In the genomic region with DNA sequence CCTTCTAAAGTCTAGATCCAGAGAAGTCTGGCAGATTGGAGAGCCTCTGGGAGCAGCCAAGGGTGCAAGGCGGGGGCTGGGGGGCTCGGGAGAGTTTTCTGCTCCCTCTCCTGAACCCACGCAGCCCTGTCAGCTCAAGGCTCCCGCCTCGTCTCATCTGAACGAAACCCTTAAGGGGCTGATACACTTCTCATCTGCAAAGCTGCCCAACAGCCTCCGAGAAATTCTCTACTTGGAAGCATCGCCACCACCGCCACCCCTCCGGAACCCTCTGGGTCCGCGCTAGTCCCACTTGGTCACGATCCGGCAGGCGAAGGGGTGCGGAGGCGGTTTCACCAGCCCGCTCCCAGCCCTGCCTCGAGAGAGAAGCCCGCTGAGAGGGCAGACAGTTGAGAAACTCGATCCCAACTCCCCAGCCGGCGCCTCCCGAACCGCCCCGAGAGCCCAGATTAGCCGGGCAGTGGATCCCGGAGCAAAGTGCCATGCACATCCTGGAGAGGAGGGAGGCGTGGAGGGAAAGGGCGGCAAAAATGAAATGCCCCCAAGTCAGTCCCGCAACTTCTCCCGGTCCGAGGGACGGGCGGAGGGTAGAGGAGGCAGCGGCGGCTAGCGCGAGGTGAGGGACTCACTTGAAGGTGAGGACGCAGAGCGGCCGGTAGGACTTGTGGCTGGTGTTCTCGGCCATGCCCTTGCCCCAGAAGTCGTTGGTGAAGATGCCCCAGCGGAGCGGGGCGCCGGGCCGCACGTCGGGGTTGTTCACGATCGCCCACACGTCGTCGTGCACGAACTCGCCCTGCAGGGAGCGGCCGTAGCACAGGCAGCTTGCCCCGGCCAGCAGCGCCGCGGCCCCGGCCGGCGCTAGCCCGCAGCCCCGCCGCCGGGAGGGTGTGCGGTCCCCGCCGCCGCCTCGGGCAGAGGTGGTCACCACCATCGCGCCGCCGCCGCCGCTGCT, we compare ENCODE assay signal across 8 cellular contexts. TPM values are rescaled to one million over a fixed set of nuclear protein-coding genes. Genes with fewer than 3 reads are reported as not detected.
DNase-seq lines count a peak whose midpoint lies in the region; ATAC-seq, FAIRE-seq and TF ChIP-seq lines count a peak whose summit lies in the region.

No MANE protein-coding gene starts in this region.

- TF ChIP-seq CTCF in brain microvascular endothelial cell (IDR thresholded peaks at IDR 0.05; ENCODE audit: low read depth, low read length, missing control alignments) (no peak), kidney (IDR thresholded peaks at IDR 0.05; ENCODE audit: borderline replicate concordance, extremely low read depth, insufficient read depth) (no peak)

- no peaks in the 10 kb centered on the region for H3K36me3 ChIP-seq in brain microvascular endothelial cell (replicated peaks)
- H3K36me3 ChIP-seq in kidney (ENCODE audit: control insufficient read depth in 1 of 2, insufficient read depth in 2 of 2, low read length in 2 of 2) = no peaks in the 10 kb centered on the region

- intact Hi-C loops in kidney (cut with DNase I) = no loop called here

- in situ Hi-C loops in brain microvascular endothelial cell (cut with HindIII; ENCODE audit: low pct_ligation_motif_present, low sequenced_read_pairs) = no loop called here

- H3K4me1 ChIP-seq in kidney (ENCODE audit: control insufficient read depth in 1 of 2, insufficient read depth in 1 of 2, low read depth in 1 of 2, low read length in 2 of 2) = peaks cover 0 to 3% of the 10 kb centered on the region in 2 donors

- peaks cover 0 to 6% of the 10 kb centered on the region in 2 donors for H3K9me3 ChIP-seq in kidney (ENCODE audit: control insufficient read depth in 1 of 2, low read length in 2 of 2)

- ATAC-seq in GM21447 (IDR thresholded peaks at IDR 0.05; ENCODE audit: unreplicated experiment) (peak; percentile 24), GM18502 (IDR thresholded peaks at IDR 0.05; ENCODE audit: poor library complexity, unreplicated experiment) (no peak)
- no peak for ATAC-seq in stimulated activated naive B cell treated with anti-CD40 and anti-IgM and Interleukin-4, amounts not matched to agents 10 μg/mL and 1 μg/mL and 100 μg/mL, for 72 hours (replicated peaks)

- H3K27ac Mint-ChIP-seq in stimulated activated naive B cell treated with anti-CD40 and anti-IgM and Interleukin-4, amounts not matched to agents 10 μg/mL and 1 μg/mL and 100 μg/mL, for 72 hours = no peak overlapping the region

- DNase-seq in CD1c-positive myeloid dendritic cell (ENCODE audit: extremely low spot score) (peak; percentile 39), NCI-H1105 (lab: John Stamatoyannopoulos, UW) (peak; percentile 54), brain microvascular endothelial cell (no peak), kidney (peak; percentile 84)
- no peak for DNase-seq in stimulated activated naive B cell treated with anti-CD40 and anti-IgM and Interleukin-4, amounts not matched to agents 10 μg/mL and 1 μg/mL and 100 μg/mL, for 72 hours
- no peak for DNase-seq in activated CD4-positive, alpha-beta T cell treated with anti-CD3 and anti-CD28 coated beads for 1 hour

- H3K27me3 ChIP-seq in brain microvascular endothelial cell (replicated peaks) = no peaks in the 10 kb centered on the region

- H3K27me3 Mint-ChIP-seq in stimulated activated naive B cell treated with anti-CD40 and anti-IgM and Interleukin-4, amounts not matched to agents 10 μg/mL and 1 μg/mL and 100 μg/mL, for 72 hours = peaks cover 19 to 47% of the 10 kb centered on the region in 2 donors

- H3K4me1 Mint-ChIP-seq in stimulated activated naive B cell treated with anti-CD40 and anti-IgM and Interleukin-4, amounts not matched to agents 10 μg/mL and 1 μg/mL and 100 μg/mL, for 72 hours = peaks cover 0 to 3% of the 10 kb centered on the region in 2 donors

- H3K27ac ChIP-seq in brain microvascular endothelial cell (peak overlapping the region; percentile 77), kidney (ENCODE audit: low read depth in 2 of 2, low read length in 2 of 2) (peak overlapping the region; percentile 56 to 81)

- FAIRE-seq in kidney (lab: Jason Lieb, UNC) = no peak

- peak overlapping the region; percentile 61 to 68 for H3K9ac ChIP-seq in kidney (ENCODE audit: low read length in 2 of 2)

- peaks cover 3 to 4% of the 10 kb centered on the region in 2 donors for H3K9me3 Mint-ChIP-seq in stimulated activated naive B cell treated with anti-CD40 and anti-IgM and Interleukin-4, amounts not matched to agents 10 μg/mL and 1 μg/mL and 100 μg/mL, for 72 hours

- H3K4me3 ChIP-seq in brain microvascular endothelial cell (ENCODE audit: low read depth, low read length) (peak overlapping the region; percentile 71), kidney (ENCODE audit: low read length in 2 of 2) (peak overlapping the region; percentile 77 to 83)

- peak overlapping the region; percentile 50 to 69 for H3K4me3 Mint-ChIP-seq in stimulated activated naive B cell treated with anti-CD40 and anti-IgM and Interleukin-4, amounts not matched to agents 10 μg/mL and 1 μg/mL and 100 μg/mL, for 72 hours

- H3K36me3 Mint-ChIP-seq in stimulated activated naive B cell treated with anti-CD40 and anti-IgM and Interleukin-4, amounts not matched to agents 10 μg/mL and 1 μg/mL and 100 μg/mL, for 72 hours = no peaks in the 10 kb centered on the region

RNA-seq across cellular contexts. Expression of a gene that starts 0.6 kb away (rescaled TPM):
- 58.8 TPM for total RNA-seq in kidney
- 10.9 TPM for polyA plus RNA-seq in kidney (ENCODE audit: insufficient read depth, low read depth, low replicate concordance)

Comparison
In these comparisons a context has a peak if more than half of its experiments do, and no peak if none do; other contexts are left out.
1. DNase-seq: peak in CD1c-positive myeloid dendritic cell (single experiment), NCI-H1105 (single experiment) and kidney (single experiment); none in brain microvascular endothelial cell (single experiment), stimulated activated naive B cell treated with anti-CD40 and anti-IgM and Interleukin-4, amounts not matched to agents 10 μg/mL and 1 μg/mL and 100 μg/mL, for 72 hours (single experiment) and activated CD4-positive, alpha-beta T cell treated with anti-CD3 and anti-CD28 coated beads for 1 hour (single experiment).